8 cellular contexts compared by ENCODE assay signal in genomic region chr7:66843492-66843891, GRCh38.
A peak's percentile ranks its signal among the peaks of the same experiment; 100 is the strongest.
DNase-seq lines count a peak whose midpoint lies in the region; ATAC-seq, FAIRE-seq and TF ChIP-seq lines count a peak whose summit lies in the region.
"Not testable (repeated sequence)": the region's sequence is repeated elsewhere in the genome, so short reads cannot be mapped to it uniquely, and the experiment has no call there.

No MANE protein-coding gene starts in this region.

- H4K20me1 ChIP-seq in hepatocyte (ENCODE audit: insufficient read depth, poor library complexity, severe bottlenecking), result not testable (repeated sequence)

- H3K4me3 ChIP-seq in A549, hepatocyte: not testable (repeated sequence)
- H3K4me3 ChIP-seq in HAP-1, result peak overlapping the region; percentile 85; the same call in 1 of the 2 replicates
- peak overlapping the region; percentile 70; the same call in 1 of the 2 replicates for H3K4me3 ChIP-seq in SJCRH30
- H3K4me3 ChIP-seq in gastrocnemius medialis, result peak overlapping the region in 2 of 4 donors; percentile 81 to 91

- CTCF ChIA-PET in A549 (lab: Yijun Ruan, JAX), result interaction anchor here (1.3 to 1.6 kb wide), 2 partner anchors 27 to 138 kb away, joined by 3 read pairs; no protein-coding TSS in a partner anchor

- not testable (repeated sequence) for TF ChIP-seq EP300 in A549 (IDR thresholded peaks at IDR 0.05)

- not testable (repeated sequence) for H3K36me3 Mint-ChIP-seq in activated T-cell treated with anti-CD3 and anti-CD28 coated beads, Interleukin-2, amount 50 U/mL, for 72 hours (ENCODE audit: insufficient read depth in 2 of 2); chondrocyte (ENCODE audit: low read depth); naive thymus-derived CD8-positive, alpha-beta T cell

- TF ChIP-seq RAD21 in A549 (conservative IDR thresholded peaks at IDR 0.05 in 1 of 2, IDR thresholded peaks at IDR 0.05 in 1 of 2), result not testable (repeated sequence)

- ATAC-seq in A549; activated T-cell treated with anti-CD3 and anti-CD28 coated beads, Interleukin-2, amount 50 U/mL, for 72 hours (replicated peaks in 1 of 2); naive thymus-derived CD8-positive, alpha-beta T cell; gastrocnemius medialis: not testable (repeated sequence)

- peaks cover 37% of the 10 kb centered on the region for H3K4me1 Mint-ChIP-seq in activated T-cell treated with anti-CD3 and anti-CD28 coated beads, Interleukin-2, amount 50 U/mL, for 72 hours (ENCODE audit: low read depth)
- peaks cover 28% of the 10 kb centered on the region for H3K4me1 Mint-ChIP-seq in chondrocyte (ENCODE audit: low read depth)
- H3K4me1 Mint-ChIP-seq in naive thymus-derived CD8-positive, alpha-beta T cell, result peaks cover 10 to 34% (median 28%) of the 10 kb centered on the region in 4 donors

- WGBS in A549 (ENCODE audit: missing lambda C conversion rate), result 88% methylated on average over 7 of the region's 7 CpGs
- 73% methylated on average over 7 of the region's 7 CpGs for WGBS in hepatocyte (ENCODE audit: low lambda C conversion rate, missing lambda C conversion rate)

- not testable (repeated sequence) for H3K9me3 Mint-ChIP-seq in activated T-cell treated with anti-CD3 and anti-CD28 coated beads, Interleukin-2, amount 50 U/mL, for 72 hours; chondrocyte (ENCODE audit: low read depth); naive thymus-derived CD8-positive, alpha-beta T cell

- not testable (repeated sequence) for H3K79me2 ChIP-seq in hepatocyte

- FAIRE-seq in A549 (lab: Jason Lieb, UNC), result not testable (repeated sequence)

- H3K4me1 ChIP-seq in A549 (peaks cover 17% of the 10 kb centered on the region; the same call in 2 of the 3 replicates), HAP-1 (peaks cover 11% of the 10 kb centered on the region), hepatocyte (ENCODE audit: insufficient read depth) (peaks cover 13% of the 10 kb centered on the region), gastrocnemius medialis (peaks cover 9 to 22% of the 10 kb centered on the region in 2 donors)
- not testable (repeated sequence) for H3K4me1 ChIP-seq in SJCRH30

- H3K27me3 Mint-ChIP-seq in activated T-cell treated with anti-CD3 and anti-CD28 coated beads, Interleukin-2, amount 50 U/mL, for 72 hours (ENCODE audit: low read depth); chondrocyte (ENCODE audit: low read depth); naive thymus-derived CD8-positive, alpha-beta T cell: not testable (repeated sequence)

- not testable (repeated sequence) for DNase-seq in A549 (ENCODE audit: low read depth in 1 of 2, low spot score in 1 of 2); HAP-1 (ENCODE audit: low spot score in 2 of 2); SJCRH30; activated T-cell treated with anti-CD3 and anti-CD28 coated beads, Interleukin-2, amount 50 U/mL, for 72 hours; chondrocyte (ENCODE audit: low spot score); hepatocyte (ENCODE audit: low spot score); naive thymus-derived CD8-positive, alpha-beta T cell; gastrocnemius medialis

- not testable (repeated sequence) for H3K36me3 ChIP-seq in HAP-1 (replicated peaks); SJCRH30; hepatocyte (replicated peaks; ENCODE audit: insufficient read depth, low read depth); gastrocnemius medialis

- H3K9me3 ChIP-seq in A549; HAP-1; SJCRH30 (replicated peaks); hepatocyte (ENCODE audit: low read depth); gastrocnemius medialis: not testable (repeated sequence)

- POLR2A ChIA-PET in A549 (lab: Yijun Ruan, JAX), result not testable (repeated sequence)
- POLR2A ChIA-PET in naive thymus-derived CD8-positive, alpha-beta T cell (lab: Charles Lee), result interaction anchor here (1.2 to 2.6 kb wide), 5 partner anchors 79 to 350 kb away, joined by 3 to 50 read pairs (median 12); partner anchors contain the start of genes KCTD7, RABGEF1 and TMEM248

- peak overlapping the region; percentile 84 to 94 for H3K4me3 Mint-ChIP-seq in activated T-cell treated with anti-CD3 and anti-CD28 coated beads, Interleukin-2, amount 50 U/mL, for 72 hours
- H3K4me3 Mint-ChIP-seq in chondrocyte (ENCODE audit: unreplicated experiment), result peak overlapping the region; percentile 90
- H3K4me3 Mint-ChIP-seq in naive thymus-derived CD8-positive, alpha-beta T cell, result peak overlapping the region; percentile 91 to 100 (median 99)

- H3K4me2 ChIP-seq in A549 (peak overlapping the region; percentile 93), hepatocyte (peak overlapping the region; percentile 92)

- H3K27ac Mint-ChIP-seq in activated T-cell treated with anti-CD3 and anti-CD28 coated beads, Interleukin-2, amount 50 U/mL, for 72 hours, result not testable (repeated sequence)
- H3K27ac Mint-ChIP-seq in chondrocyte (ENCODE audit: unreplicated experiment), result peak overlapping the region; percentile 99
- H3K27ac Mint-ChIP-seq in naive thymus-derived CD8-positive, alpha-beta T cell, result peak overlapping the region; percentile 95 to 100 (median 100)

- intact Hi-C loops in gastrocnemius medialis (cut with DNase I; ENCODE audit: low total_unique reads), result loop anchor here (5.0 kb wide), 1 partner anchor 154 kb away; the partner anchor contains the start of genes SBDS and TYW1

- not testable (repeated sequence) for H2AFZ ChIP-seq in hepatocyte

- not testable (repeated sequence) for H3K9me2 ChIP-seq in hepatocyte (replicated peaks; ENCODE audit: insufficient read depth)

- not testable (repeated sequence) for H3K27ac ChIP-seq in A549, SJCRH30
- H3K27ac ChIP-seq in hepatocyte, result peak overlapping the region; percentile 93
- peak overlapping the region; percentile 91 to 99 (median 97) for H3K27ac ChIP-seq in gastrocnemius medialis

- H3K27me3 ChIP-seq in HAP-1 (ENCODE audit: low read depth); SJCRH30; hepatocyte; gastrocnemius medialis: not testable (repeated sequence)

- in situ Hi-C loops in HAP-1 (cut with MboI; ENCODE audit: low sequenced_read_pairs), result not testable (repeated sequence)
- in situ Hi-C loops in gastrocnemius medialis (cut with MboI; ENCODE audit: low sequenced_read_pairs in 4 of 4), result loop anchor here in 1 of 4 donors (10.0 kb wide), 1 partner anchor 81 kb away; the partner anchor contains the start of gene TMEM248

- not testable (repeated sequence) for TF ChIP-seq POLR2A in A549 (IDR thresholded peaks at IDR 0.05; ENCODE audit: low read length); gastrocnemius medialis (IDR thresholded peaks at IDR 0.05)

- not testable (repeated sequence) for TF ChIP-seq CTCF in A549 (IDR thresholded peaks at IDR 0.05); chondrocyte (IDR thresholded peaks at IDR 0.05); hepatocyte (IDR thresholded peaks at IDR 0.05; ENCODE audit: poor library complexity); gastrocnemius medialis (IDR thresholded peaks at IDR 0.05 in 4 of 5, conservative IDR thresholded peaks at IDR 0.05 in 1 of 5)
